Comparison of ENCODE assay signal across 1 cellular context in the genomic region with DNA sequence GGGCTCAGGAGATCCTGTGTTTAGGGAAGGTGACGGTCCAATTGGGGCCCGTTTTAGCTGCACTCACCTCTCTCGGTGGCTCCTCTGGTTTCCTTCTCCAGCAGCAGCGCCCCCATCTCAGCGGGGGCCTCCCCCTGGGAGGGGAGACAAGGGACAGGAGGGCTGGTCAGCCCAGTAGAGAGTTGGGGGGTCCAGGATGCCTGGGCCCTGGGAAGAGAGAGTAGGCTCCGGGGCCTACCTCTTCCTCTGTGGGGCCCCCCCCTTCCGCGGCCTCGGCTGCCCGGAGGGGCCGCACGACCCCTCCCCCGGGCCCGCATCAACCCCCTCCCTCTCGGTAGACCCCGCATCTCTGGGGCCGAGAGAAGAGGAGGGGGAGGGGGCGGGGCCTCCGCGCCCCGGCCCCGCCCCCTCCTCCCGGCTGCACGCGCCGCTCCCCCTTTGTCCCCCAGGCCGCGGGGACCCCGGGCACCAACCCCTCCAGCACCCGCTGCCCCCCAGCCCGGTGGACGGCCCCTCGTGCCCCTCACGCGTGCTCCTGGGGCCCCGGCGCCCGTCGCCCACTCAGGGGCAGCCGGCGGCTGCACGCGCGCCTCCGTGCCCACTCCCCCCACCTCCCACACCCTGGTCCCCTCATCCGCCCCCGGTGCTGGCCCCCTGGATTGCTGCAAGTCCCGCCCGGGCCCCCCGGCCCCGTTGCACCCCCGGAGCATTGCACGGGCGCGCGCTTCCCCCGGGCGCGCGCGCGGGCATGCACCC.
TF ChIP-seq lines count a peak whose summit lies in the region.

No MANE protein-coding gene starts in this region.

TF ChIP-seq in IMR-90, 13 proteins besides CTCF, POLR2A, EP300 and RAD21:
- TF ChIP-seq SMC3 (IDR thresholded peaks at IDR 0.05; ENCODE audit: low read depth, low read length): no peak
- no peak for TF ChIP-seq CEBPB (IDR thresholded peaks at IDR 0.05; ENCODE audit: low read depth, low read length)
- 0 out of 2 replicates have a peak, but pooled peaks have one; percentile 12 for TF ChIP-seq MAZ (IDR thresholded peaks at IDR 0.05; ENCODE audit: borderline replicate concordance, low read depth, low read length)
TF ChIP-seq in IMR-90: peak in this region for 1.
